ENCODE assay signal across 19 cellular contexts in the genomic region with DNA sequence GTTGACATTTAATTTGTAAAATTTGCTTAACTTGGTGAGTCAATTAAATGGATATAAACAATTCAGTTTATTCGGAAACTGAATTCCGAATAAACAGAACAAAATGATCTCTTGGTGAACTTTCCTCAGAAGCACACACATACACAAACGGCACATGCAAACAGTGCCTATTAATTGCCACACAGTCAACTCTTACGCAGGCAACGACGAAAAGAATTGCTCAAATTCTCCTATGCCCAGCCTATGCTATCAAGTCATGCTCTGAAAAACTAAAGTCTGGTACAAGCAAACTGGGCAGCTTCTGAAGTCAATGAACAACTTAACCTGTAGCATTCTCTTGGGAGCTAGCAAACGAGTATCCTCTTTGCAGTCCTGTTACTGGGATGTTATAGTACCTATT. TPM values are rescaled to one million over a fixed set of nuclear protein-coding genes. Genes with fewer than 3 reads are reported as not detected.
A peak's percentile ranks its signal among the peaks of the same experiment; 100 is the strongest.
DNase-seq lines count a peak whose midpoint lies in the region; ATAC-seq, FAIRE-seq and TF ChIP-seq lines count a peak whose summit lies in the region.
"Had no signal": no experiment of that assay in that cellular context is flagged by ENCODE, and none has a peak within 500 bp of the region (broad histone marks: within the 10 kb centered on the region; RNA-seq: fewer than 3 reads in every experiment).

No MANE protein-coding gene starts in this region.

- no peak for TF ChIP-seq RAD21 in K562 (CRISPR knock-in tag; conservative IDR thresholded peaks at IDR 0.05 in 1 of 2, IDR thresholded peaks at IDR 0.05 in 1 of 2)

- TF ChIP-seq CTCF in K562 (IDR thresholded peaks at IDR 0.05 in 2 of 3, conservative IDR thresholded peaks at IDR 0.05 in 1 of 3; ENCODE audit: insufficient read depth in 2 of 3, low read depth in 1 of 3, low read length in 3 of 3), result no peak
- no peak for TF ChIP-seq CTCF in left lung (IDR thresholded peaks at IDR 0.05)
- no peak for TF ChIP-seq CTCF in right lobe of liver (IDR thresholded peaks at IDR 0.05)
- no peak for TF ChIP-seq CTCF in upper lobe of left lung (IDR thresholded peaks at IDR 0.05)
- TF ChIP-seq CTCF in activated CD8-positive, alpha-beta T cell treated with anti-CD3 and anti-CD28 coated beads for 36 hours (IDR thresholded peaks at IDR 0.05), result no peak

- no peak overlapping the region for H3K27ac Mint-ChIP-seq in T-helper 17 cell
- no peak overlapping the region for H3K27ac Mint-ChIP-seq in activated CD8-positive, alpha-beta T cell treated with anti-CD3 and anti-CD28 coated beads for 36 hours
- H3K27ac Mint-ChIP-seq in activated T-cell treated with anti-CD3 and anti-CD28 coated beads, Interleukin-2, amount 50 U/mL, for 72 hours, result no peak overlapping the region
- H3K27ac Mint-ChIP-seq: CD4-positive, CD25-positive, alpha-beta regulatory T cell; CD8-positive, alpha-beta T cell; GM23338; H9 had no signal

- H3K4me3 ChIP-seq in K562 (no peak overlapping the region), left lung (no peak overlapping the region), right lobe of liver (no peak overlapping the region), upper lobe of left lung (no peak overlapping the region)
- H3K4me3 ChIP-seq: GM23338 had no signal

- WGBS in K562 (ENCODE audit: insufficient coverage, low coverage, missing lambda C conversion rate), result 4% methylated on average over 7 of the region's 7 CpGs
- WGBS in right lobe of liver (ENCODE audit: insufficient coverage, low coverage, low lambda C conversion rate, missing lambda C conversion rate), result 33% methylated on average over 7 of the region's 7 CpGs
- WGBS in upper lobe of left lung, 2 donors, result 50 to 56% methylated on average over 7 of the region's 7 CpGs

- peaks cover 6% of the 10 kb centered on the region for H3K4me1 Mint-ChIP-seq in T-helper 17 cell
- peaks cover 9% of the 10 kb centered on the region for H3K4me1 Mint-ChIP-seq in activated CD8-positive, alpha-beta T cell treated with anti-CD3 and anti-CD28 coated beads for 36 hours (ENCODE audit: low read depth)
- no peaks in the 10 kb centered on the region for H3K4me1 Mint-ChIP-seq in activated T-cell treated with anti-CD3 and anti-CD28 coated beads, Interleukin-2, amount 50 U/mL, for 72 hours (ENCODE audit: low read depth)
- H3K4me1 Mint-ChIP-seq: GM23338, H9 had no signal

- peaks cover 8% of the 10 kb centered on the region for H3K27me3 Mint-ChIP-seq in T-helper 17 cell
- H3K27me3 Mint-ChIP-seq in activated CD8-positive, alpha-beta T cell treated with anti-CD3 and anti-CD28 coated beads for 36 hours, result peaks cover 3% of the 10 kb centered on the region
- H3K27me3 Mint-ChIP-seq in activated T-cell treated with anti-CD3 and anti-CD28 coated beads, Interleukin-2, amount 50 U/mL, for 72 hours (ENCODE audit: low read depth), result peaks cover 8% of the 10 kb centered on the region

- BruUV-seq in K562 (replicated peaks; lab: Mats Ljungman, UMichigan), result no TSS peak

- TF ChIP-seq EP300 in K562 (IDR thresholded peaks at IDR 0.05; ENCODE audit: low read length) (no peak), upper lobe of left lung (IDR thresholded peaks at IDR 0.05) (no peak)

- intact Hi-C loops in K562 (cut with micrococcal nuclease), result loop anchor here (10.0 kb wide), 4 partner anchors 168 to 968 kb away; partner anchors contain the start of gene TPST1
- intact Hi-C loops in left lung (cut with DNase I), result no loop called here
- intact Hi-C loops in right lobe of liver (cut with DNase I), result no loop called here
- intact Hi-C loops in activated CD8-positive, alpha-beta T cell treated with anti-CD3 and anti-CD28 coated beads for 36 hours (cut with micrococcal nuclease), result no loop called here

- no peaks in the 10 kb centered on the region for H3K9me3 Mint-ChIP-seq in activated CD8-positive, alpha-beta T cell treated with anti-CD3 and anti-CD28 coated beads for 36 hours
- no peaks in the 10 kb centered on the region for H3K9me3 Mint-ChIP-seq in activated T-cell treated with anti-CD3 and anti-CD28 coated beads, Interleukin-2, amount 50 U/mL, for 72 hours
- H3K9me3 Mint-ChIP-seq: CD8-positive, alpha-beta T cell; GM23338; H9 had no signal

- no peaks in the 10 kb centered on the region for H3K9me1 ChIP-seq in K562 (ENCODE audit: control insufficient read depth, insufficient read depth, low read length)

- H3K4me2 ChIP-seq in K562 (ENCODE audit: insufficient read depth, low read length), result no peak overlapping the region
- H3K4me2 ChIP-seq: GM23338 had no signal

- FAIRE-seq in K562 (lab: Jason Lieb, UNC), result no peak
- FAIRE-seq: G401.6, GM12892 had no signal

- in situ Hi-C loops in K562 (cut with MboI), result loop anchor here (5.0 kb wide), 1 partner anchor 86 kb away; no protein-coding TSS in a partner anchor

- H3K27ac ChIP-seq in K562 (ENCODE audit: extremely low read depth, low read depth, low read length), result no peak overlapping the region
- peak overlapping the region; percentile 28 to 33 for H3K27ac ChIP-seq in left lung
- H3K27ac ChIP-seq in right lobe of liver, result peak overlapping the region; percentile 13 to 98 (median 94)
- peak overlapping the region in 2 of 4 donors; percentile 49 to 74 for H3K27ac ChIP-seq in upper lobe of left lung

- H3K36me3 Mint-ChIP-seq in T-helper 17 cell (ENCODE audit: low read depth), result peaks cover 6% of the 10 kb centered on the region
- no peaks in the 10 kb centered on the region for H3K36me3 Mint-ChIP-seq in activated CD8-positive, alpha-beta T cell treated with anti-CD3 and anti-CD28 coated beads for 36 hours (ENCODE audit: low read depth)
- H3K36me3 Mint-ChIP-seq in activated T-cell treated with anti-CD3 and anti-CD28 coated beads, Interleukin-2, amount 50 U/mL, for 72 hours (ENCODE audit: insufficient read depth in 2 of 2), result no peaks in the 10 kb centered on the region
- H3K36me3 Mint-ChIP-seq: CD4-positive, CD25-positive, alpha-beta regulatory T cell; CD8-positive, alpha-beta T cell had no signal

- no peak for ATAC-seq in K562
- peak; percentile 79 for ATAC-seq in left lung
- ATAC-seq in right lobe of liver, result peak; percentile 53 to 84 (median 66)
- peak; percentile 45 to 72 for ATAC-seq in upper lobe of left lung (ENCODE audit: low FRiP score in 2 of 2)
- ATAC-seq in T-helper 17 cell, result no peak
- no peak for ATAC-seq in activated CD8-positive, alpha-beta T cell treated with anti-CD3 and anti-CD28 coated beads for 36 hours
- ATAC-seq in GM18502 (IDR thresholded peaks at IDR 0.05; ENCODE audit: poor library complexity, unreplicated experiment), result no peak
- no peak for ATAC-seq in activated T-cell treated with anti-CD3 and anti-CD28 coated beads, Interleukin-2, amount 50 U/mL, for 72 hours (replicated peaks in 1 of 2)
- ATAC-seq: CD8-positive, alpha-beta T cell; GM23338; HCT116 had no signal

- H3K27me3 ChIP-seq in K562 (ENCODE audit: control insufficient read depth in 2 of 2, insufficient read depth in 2 of 2, low read length in 2 of 2) (peaks cover 7 to 13% of the 10 kb centered on the region in 2 experiments; a peak in 4 of 5 replicates), left lung (no peaks in the 10 kb centered on the region), right lobe of liver (no peaks in the 10 kb centered on the region), upper lobe of left lung (no peaks in the 10 kb centered on the region)

- CTCF ChIA-PET in K562 (lab: Yijun Ruan, JAX; ENCODE audit: low intra/inter-chr PET ratio), result no interaction called here
- CTCF ChIA-PET in activated CD8-positive, alpha-beta T cell treated with anti-CD3 and anti-CD28 coated beads for 36 hours (lab: Charles Lee), result no interaction called here

- no peaks in the 10 kb centered on the region for H3K4me1 ChIP-seq in K562 (replicated peaks in 1 of 2; ENCODE audit: control insufficient read depth in 2 of 2, insufficient read depth in 2 of 2, low read length in 2 of 2)
- H3K4me1 ChIP-seq in left lung, result peaks cover 0 to 9% of the 10 kb centered on the region in 2 donors
- peaks cover 0 to 42% (median 13%) of the 10 kb centered on the region in 4 donors for H3K4me1 ChIP-seq in right lobe of liver
- peaks cover 0 to 25% (median 12%) of the 10 kb centered on the region in 4 donors for H3K4me1 ChIP-seq in upper lobe of left lung
- H3K4me1 ChIP-seq: Caco-2 had no signal

- POLR2A ChIA-PET in K562 (lab: Yijun Ruan, JAX), result no interaction called here
- POLR2A ChIA-PET in activated CD8-positive, alpha-beta T cell treated with anti-CD3 and anti-CD28 coated beads for 36 hours (lab: Charles Lee), result no interaction called here

- no peaks in the 10 kb centered on the region for H3K36me3 ChIP-seq in K562 (ENCODE audit: control insufficient read depth, insufficient read depth, low read length)
- no peaks in the 10 kb centered on the region for H3K36me3 ChIP-seq in left lung
- H3K36me3 ChIP-seq in right lobe of liver, result no peaks in the 10 kb centered on the region
- no peaks in the 10 kb centered on the region for H3K36me3 ChIP-seq in upper lobe of left lung

- DNase-seq in K562 (ENCODE audit: extremely low read depth in 1 of 4, low spot score in 3 of 4) (no peak), left lung (peak in 1 of 2 donors; percentile 24), right lobe of liver (peak in 1 of 3 donors; percentile 81), upper lobe of left lung (peak in 1 of 2 donors; percentile 45), T-helper 17 cell (no peak)
- no peak for DNase-seq in activated CD8-positive, alpha-beta T cell treated with anti-CD3 and anti-CD28 coated beads for 36 hours
- DNase-seq in activated T-cell treated with anti-CD3 and anti-CD28 coated beads, Interleukin-2, amount 50 U/mL, for 72 hours, result no peak
- DNase-seq: C1 segment of cervical spinal cord; Caco-2; CD4-positive, CD25-positive, alpha-beta regulatory T cell; CD8-positive, alpha-beta T cell; DMS153; DND-41; H9 had no signal

- H3K79me2 ChIP-seq in K562 (ENCODE audit: control insufficient read depth, insufficient read depth, low read length), result no peaks in the 10 kb centered on the region

- H3K9me3 ChIP-seq in K562 (replicated peaks; ENCODE audit: control insufficient read depth, insufficient read depth, low read depth, low read length), result no peaks in the 10 kb centered on the region
- no peaks in the 10 kb centered on the region for H3K9me3 ChIP-seq in left lung
- H3K9me3 ChIP-seq in right lobe of liver, result no peaks in the 10 kb centered on the region
- H3K9me3 ChIP-seq in upper lobe of left lung, result no peaks in the 10 kb centered on the region
- H3K9me3 ChIP-seq in T-helper 17 cell (ENCODE audit: control insufficient read depth, low read length, poor library complexity, severe bottlenecking), result no peaks in the 10 kb centered on the region
- H3K9me3 ChIP-seq: Caco-2 had no signal

- H3K4me3 Mint-ChIP-seq in T-helper 17 cell, result no peak overlapping the region
- H3K4me3 Mint-ChIP-seq in activated CD8-positive, alpha-beta T cell treated with anti-CD3 and anti-CD28 coated beads for 36 hours, result no peak overlapping the region
- no peak overlapping the region for H3K4me3 Mint-ChIP-seq in activated T-cell treated with anti-CD3 and anti-CD28 coated beads, Interleukin-2, amount 50 U/mL, for 72 hours
- H3K4me3 Mint-ChIP-seq: CD4-positive, CD25-positive, alpha-beta regulatory T cell; CD8-positive, alpha-beta T cell; GM23338; H9 had no signal

- no peak for TF ChIP-seq POLR2A in K562 (conservative IDR thresholded peaks at IDR 0.05)
- TF ChIP-seq POLR2A in right lobe of liver (IDR thresholded peaks at IDR 0.05), result peak; percentile 27
- no peak for TF ChIP-seq POLR2A in upper lobe of left lung (IDR thresholded peaks at IDR 0.05)

- H3K9ac ChIP-seq in K562 (ENCODE audit: insufficient read depth in 1 of 2, low read depth in 2 of 2, low read length in 2 of 2), result no peak overlapping the region

- H2AFZ ChIP-seq in K562 (ENCODE audit: low read depth, low read length), result no peak overlapping the region
- H2AFZ ChIP-seq: GM23338 had no signal

- no peaks in the 10 kb centered on the region for H4K20me1 ChIP-seq in K562 (replicated peaks; ENCODE audit: control insufficient read depth, insufficient read depth, low read length)

RNA-seq across cellular contexts. Expression of gene ASL, which starts 38.8 kb away (rescaled TPM):
- total RNA-seq in K562 (2011; cell fraction: chromatin; rRNA removed; ENCODE audit: low replicate concordance), result 69.1 and 204 TPM in 2 replicates
- 167 and 171 TPM in 2 replicates for total RNA-seq in K562 (2011; cell fraction: nucleolus; rRNA removed)
- 96.8 and 112 TPM in 2 replicates for total RNA-seq in K562 (2011; cell fraction: nucleoplasm; rRNA removed)
- total RNA-seq in K562 (2014; rRNA removed) (67.0 and 70.1 TPM in 2 replicates), K562 (2014; rRNA removed; fragmentation: Illumina TruSeq; extraction: Trizol) (10.8 and 19.3 TPM in 2 replicates), K562 (2015; rRNA removed; fragmentation: Illumina TruSeq; extraction: Trizol) (27.8 and 28.7 TPM in 2 replicates), K562 (2021) (58.3 and 58.6 TPM in 2 replicates), left lung (10 to 100 TPM; 49.0 to 50.6 TPM), right lobe of liver (100 to 1,000 TPM; 161 to 356 (median 220) TPM), upper lobe of left lung (100 to 1,000 TPM in 1 of 6 donors, 10 to 100 TPM in 5; 45.5 to 101 (median 67.6) TPM), T-helper 17 cell (10 to 100 TPM; 12.7 to 16.5 TPM)
- polyA plus RNA-seq in K562 (2011; rRNA removed) (34.6 and 41.4 TPM in 2 replicates), K562 (2014; fragmentation: Illumina TruSeq; extraction: Trizol) (33.3 and 49.0 TPM in 2 replicates), K562 (2014; fragmentation: Nextera tagmentation; extraction: Ambion mirVana) (1 to 10 TPM; 2.6 to 5.5 TPM), K562 (2014; rRNA removed) (57.7 and 61.4 TPM in 2 replicates)
- polyA plus RNA-seq in K562 (2011; cell fraction: cytosol; rRNA removed), result 30.9 and 78.0 TPM in 2 replicates
- 122 and 199 TPM in 2 replicates for polyA plus RNA-seq in K562 (2011; cell fraction: nucleus; rRNA removed)
- polyA plus RNA-seq in K562 (2012), result 57.1 and 57.6 TPM in 2 replicates
- polyA minus RNA-seq in K562 (2011; rRNA and poly(A)+ RNA removed), result 8.3 and 18.5 TPM in 2 replicates
- 13.8 and 20.6 TPM in 2 replicates for polyA minus RNA-seq in K562 (2011; cell fraction: cytosol; rRNA and poly(A)+ RNA removed)
- polyA minus RNA-seq in K562 (2011; cell fraction: nucleus; rRNA and poly(A)+ RNA removed), result 29.8 and 34.1 TPM in 2 replicates
- 10 to 100 TPM; 15.5 to 19.4 TPM for total RNA-seq in activated CD8-positive, alpha-beta T cell treated with anti-CD3 and anti-CD28 coated beads for 36 hours
- total RNA-seq in activated T-cell treated with anti-CD3 and anti-CD28 coated beads, Interleukin-2, amount 50 U/mL, for 72 hours, result 10 to 100 TPM; 13.8 to 16.6 TPM

RNA-seq across cellular contexts. Expression of gene GUSB, which starts 54.8 kb away (rescaled TPM):
- total RNA-seq in K562 (2011; cell fraction: chromatin; rRNA removed; ENCODE audit: low replicate concordance), result 200 and 412 TPM in 2 replicates
- 373 and 423 TPM in 2 replicates for total RNA-seq in K562 (2011; cell fraction: nucleolus; rRNA removed)
- 234 and 282 TPM in 2 replicates for total RNA-seq in K562 (2011; cell fraction: nucleoplasm; rRNA removed)
- total RNA-seq in K562 (2014; rRNA removed) (50.2 and 52.1 TPM in 2 replicates), K562 (2014; rRNA removed; fragmentation: Illumina TruSeq; extraction: Trizol) (42.0 and 45.8 TPM in 2 replicates), K562 (2015; rRNA removed; fragmentation: Illumina TruSeq; extraction: Trizol) (57.6 and 60.1 TPM in 2 replicates), K562 (2021) (89.4 and 101 TPM in 2 replicates), left lung (10 to 100 TPM; 54.7 to 71.5 TPM), right lobe of liver (10 to 100 TPM; 49.1 to 87.2 (median 67.7) TPM), upper lobe of left lung (10 to 100 TPM; 47.7 to 91.4 (median 66.8) TPM), T-helper 17 cell (10 to 100 TPM; 31.4 to 48.2 TPM)
- polyA plus RNA-seq in K562 (2011; rRNA removed) (71.2 and 76.6 TPM in 2 replicates), K562 (2014; fragmentation: Illumina TruSeq; extraction: Trizol) (79.5 and 81.8 TPM in 2 replicates), K562 (2014; fragmentation: Nextera tagmentation; extraction: Ambion mirVana) (10 to 100 TPM; 22.7 to 24.2 TPM), K562 (2014; rRNA removed) (80.9 and 102 TPM in 2 replicates)
- polyA plus RNA-seq in K562 (2011; cell fraction: cytosol; rRNA removed), result 69.7 and 117 TPM in 2 replicates
- polyA plus RNA-seq in K562 (2011; cell fraction: nucleus; rRNA removed), result 294 and 516 TPM in 2 replicates
- 88.4 and 131 TPM in 2 replicates for polyA plus RNA-seq in K562 (2012)
- 50.9 and 87.7 TPM in 2 replicates for polyA minus RNA-seq in K562 (2011; rRNA and poly(A)+ RNA removed)
- 43.3 and 54.1 TPM in 2 replicates for polyA minus RNA-seq in K562 (2011; cell fraction: cytosol; rRNA and poly(A)+ RNA removed)
- 41.5 and 59.5 TPM in 2 replicates for polyA minus RNA-seq in K562 (2011; cell fraction: nucleus; rRNA and poly(A)+ RNA removed)
- total RNA-seq in activated CD8-positive, alpha-beta T cell treated with anti-CD3 and anti-CD28 coated beads for 36 hours, result 10 to 100 TPM; 42.0 to 48.6 TPM
- total RNA-seq in activated T-cell treated with anti-CD3 and anti-CD28 coated beads, Interleukin-2, amount 50 U/mL, for 72 hours, result 10 to 100 TPM; 51.7 to 52.9 TPM

Comparison
In these comparisons a context has a peak if more than half of its experiments do, and no peak if none do; other contexts are left out.
1. ATAC-seq: peak in left lung (single experiment), right lobe of liver (4 of 4) and upper lobe of left lung (2 of 2); none in K562 (single experiment), T-helper 17 cell (single experiment), activated CD8-positive, alpha-beta T cell treated with anti-CD3 and anti-CD28 coated beads for 36 hours (single experiment), GM18502 (single experiment) and activated T-cell treated with anti-CD3 and anti-CD28 coated beads, Interleukin-2, amount 50 U/mL, for 72 hours (0 of 2).